8 cellular contexts compared by ENCODE assay signal in genomic region chr3:99172736-99173657, GRCh38.
DNase-seq lines count a peak whose midpoint lies in the region; ATAC-seq and TF ChIP-seq lines count a peak whose summit lies in the region.

No MANE protein-coding gene starts in this region.

- no peak for ATAC-seq in natural killer cell treated with Interleukin-12 subunit alpha and Interleukin-12 subunit beta and Interleukin-15 and Interleukin-18, amount 100 ng/mL, for 72 hours

- H3K4me3 Mint-ChIP-seq in progenitor cell of endocrine pancreas (ENCODE audit: low read depth) = no peak overlapping the region
- no peak overlapping the region for H3K4me3 Mint-ChIP-seq in natural killer cell treated with Interleukin-12 subunit alpha and Interleukin-12 subunit beta and Interleukin-15 and Interleukin-18, amount 100 ng/mL, for 72 hours

- peak; percentile 10 for DNase-seq in activated naive CD4-positive, alpha-beta T cell treated with Interleukin-2 at 50 U/mL for 16 hours
- DNase-seq in activated naive CD4-positive, alpha-beta T cell (lab: John Stamatoyannopoulos, UW) = no peak
- DNase-seq in GOT3 (lab: John Stamatoyannopoulos, UW) (peak; percentile 3), MG63 (peak; percentile 60), T1000 (lab: John Stamatoyannopoulos, UW) (peak; percentile 18), fibroblast of the aortic adventitia (ENCODE audit: low read depth) (peak; percentile 88), progenitor cell of endocrine pancreas (ENCODE audit: low spot score, unreplicated experiment) (no peak)
- no peak for DNase-seq in natural killer cell treated with Interleukin-12 subunit alpha and Interleukin-12 subunit beta and Interleukin-15 and Interleukin-18, amount 100 ng/mL, for 72 hours (ENCODE audit: low spot score)

- no peak overlapping the region for H3K4me3 ChIP-seq in MG63
- H3K4me3 ChIP-seq in fibroblast of the aortic adventitia (ENCODE audit: low read depth, low read length) = no peak overlapping the region

- no peaks in the 10 kb centered on the region for H3K9me3 Mint-ChIP-seq in progenitor cell of endocrine pancreas (ENCODE audit: low read depth)
- peaks cover 4% of the 10 kb centered on the region for H3K9me3 Mint-ChIP-seq in natural killer cell treated with Interleukin-12 subunit alpha and Interleukin-12 subunit beta and Interleukin-15 and Interleukin-18, amount 100 ng/mL, for 72 hours

- H3K27me3 ChIP-seq in MG63 = no peaks in the 10 kb centered on the region

- H3K36me3 ChIP-seq in MG63 = no peaks in the 10 kb centered on the region

- no peaks in the 10 kb centered on the region for H3K27me3 Mint-ChIP-seq in progenitor cell of endocrine pancreas
- no peaks in the 10 kb centered on the region for H3K27me3 Mint-ChIP-seq in natural killer cell treated with Interleukin-12 subunit alpha and Interleukin-12 subunit beta and Interleukin-15 and Interleukin-18, amount 100 ng/mL, for 72 hours

- no peak overlapping the region for H3K27ac Mint-ChIP-seq in progenitor cell of endocrine pancreas
- H3K27ac Mint-ChIP-seq in natural killer cell treated with Interleukin-12 subunit alpha and Interleukin-12 subunit beta and Interleukin-15 and Interleukin-18, amount 100 ng/mL, for 72 hours = no peak overlapping the region

- H3K36me3 Mint-ChIP-seq in progenitor cell of endocrine pancreas (ENCODE audit: insufficient read depth) = no peaks in the 10 kb centered on the region
- H3K36me3 Mint-ChIP-seq in natural killer cell treated with Interleukin-12 subunit alpha and Interleukin-12 subunit beta and Interleukin-15 and Interleukin-18, amount 100 ng/mL, for 72 hours = no peaks in the 10 kb centered on the region

- H3K9me3 ChIP-seq in MG63 = no peaks in the 10 kb centered on the region

- TF ChIP-seq CTCF in fibroblast of the aortic adventitia (IDR thresholded peaks at IDR 0.05; ENCODE audit: insufficient read depth, low read length) = peak; percentile 85
- peak; percentile 83 for TF ChIP-seq CTCF in progenitor cell of endocrine pancreas (IDR thresholded peaks at IDR 0.05; ENCODE audit: unreplicated experiment)

- no peaks in the 10 kb centered on the region for H3K4me1 Mint-ChIP-seq in progenitor cell of endocrine pancreas (ENCODE audit: low read depth)
- H3K4me1 Mint-ChIP-seq in natural killer cell treated with Interleukin-12 subunit alpha and Interleukin-12 subunit beta and Interleukin-15 and Interleukin-18, amount 100 ng/mL, for 72 hours (ENCODE audit: low read depth in 2 of 2) = no peaks in the 10 kb centered on the region

Comparison
In these comparisons a context has a peak if more than half of its experiments do, and no peak if none do; other contexts are left out.
1. DNase-seq: peak in activated naive CD4-positive, alpha-beta T cell treated with Interleukin-2 at 50 U/mL for 16 hours (single experiment), GOT3 (single experiment), MG63 (single experiment), T1000 (single experiment) and fibroblast of the aortic adventitia (single experiment); none in activated naive CD4-positive, alpha-beta T cell (0 of 4), progenitor cell of endocrine pancreas (single experiment) and natural killer cell treated with Interleukin-12 subunit alpha and Interleukin-12 subunit beta and Interleukin-15 and Interleukin-18, amount 100 ng/mL, for 72 hours (single experiment).